1 cellular context compared by ENCODE assay signal in genomic region chr5:119318256-119318914, GRCh38.
TF ChIP-seq lines count a peak whose summit lies in the region.

No MANE protein-coding gene starts in this region.

TF ChIP-seq in K562, 482 proteins besides CTCF, POLR2A, EP300 and RAD21 (continued from another document):
- TF ChIP-seq PRDM10 (IDR thresholded peaks at IDR 0.05; ENCODE audit: partially characterized antibody) (no peak), MTA2 (IDR thresholded peaks at IDR 0.05; ENCODE audit: low read depth) (no peak)
TF ChIP-seq in K562: peak in this region for 29.
